ENCODE assay signal across 9 cellular contexts in the genomic region with DNA sequence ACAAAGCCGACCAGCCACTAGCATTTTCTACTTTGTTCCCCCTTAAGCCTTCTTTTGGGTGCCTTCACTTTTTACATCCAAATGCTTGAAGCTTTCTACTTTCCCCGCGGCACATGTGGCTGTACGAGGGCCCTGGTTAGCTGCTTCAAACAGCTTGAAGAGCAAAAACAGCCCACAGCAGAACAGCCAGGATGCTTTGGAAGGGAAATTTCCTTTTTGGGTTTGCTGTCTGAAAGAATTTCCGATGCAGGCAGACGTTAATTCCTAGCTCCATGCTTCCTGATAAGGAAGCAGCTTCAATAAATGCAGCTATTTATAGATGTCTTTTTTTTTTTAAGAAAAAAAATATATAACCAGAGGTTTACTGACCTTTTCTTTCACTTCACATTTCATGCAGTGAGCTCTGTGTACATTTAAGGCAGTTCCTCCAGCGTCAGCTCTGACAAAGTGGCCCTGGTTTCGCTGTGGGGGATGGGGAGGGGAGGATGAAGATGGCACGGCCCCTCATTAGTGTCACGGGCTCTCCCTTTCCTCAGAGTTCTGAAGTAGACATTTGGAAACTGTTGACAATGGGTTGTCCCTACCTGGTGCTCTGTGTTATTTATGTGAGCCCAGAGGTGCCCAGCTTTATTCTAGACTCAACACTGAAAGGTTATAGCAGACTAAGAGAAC.
DNase-seq lines count a peak whose midpoint lies in the region; ATAC-seq and TF ChIP-seq lines count a peak whose summit lies in the region.
"Had no signal": no experiment of that assay in that cellular context is flagged by ENCODE, and none has a peak within 500 bp of the region (broad histone marks: within the 10 kb centered on the region; RNA-seq: fewer than 3 reads in every experiment).

No MANE protein-coding gene starts in this region.

- no peaks in the 10 kb centered on the region for H3K27me3 ChIP-seq in BLaER1
- no peaks in the 10 kb centered on the region for H3K27me3 ChIP-seq in mesenchymal stem cell (ENCODE audit: control insufficient read depth in 1 of 2, insufficient read depth in 1 of 2, low read length in 2 of 2)
- no peaks in the 10 kb centered on the region for H3K27me3 ChIP-seq in CD8-positive, alpha-beta T cell (ENCODE audit: insufficient read depth, low read length)
- no peaks in the 10 kb centered on the region for H3K27me3 ChIP-seq in foreskin keratinocyte

- H3K18ac ChIP-seq in mesenchymal stem cell (ENCODE audit: low read depth in 1 of 2, low read length in 2 of 2) = peak overlapping the region in 1 of 2 experiments; percentile 38

- H3K4me1 ChIP-seq in BLaER1 (peaks cover 45% of the 10 kb centered on the region), mesenchymal stem cell (ENCODE audit: control insufficient read depth, insufficient read depth, low read depth, low read length) (peaks cover 20% of the 10 kb centered on the region), foreskin keratinocyte (no peaks in the 10 kb centered on the region)
- H3K4me1 ChIP-seq in CD8-positive, alpha-beta T cell (ENCODE audit: insufficient read depth, low read length) = peaks cover 6% of the 10 kb centered on the region

- CTCF ChIA-PET in CD8-positive, alpha-beta T cell (lab: Charles Lee) = no interaction called here

- H2AFZ ChIP-seq in mesenchymal stem cell (ENCODE audit: low read depth, low read length) = no peak overlapping the region

- no peak overlapping the region for H3K23ac ChIP-seq in mesenchymal stem cell (ENCODE audit: low read length in 2 of 2)

- no peaks in the 10 kb centered on the region for H4K20me1 ChIP-seq in BLaER1

- intact Hi-C loops in CD8-positive, alpha-beta T cell (cut with DNase I, micrococcal nuclease) = no loop called here

- peak overlapping the region; percentile 46 for H3K4me3 Mint-ChIP-seq in activated T-helper 17 cell treated with anti-CD3 and anti-CD28 coated beads, Interleukin-2, amount 50 U/mL, for 72 hours
- no peak overlapping the region for H3K4me3 Mint-ChIP-seq in CD8-positive, alpha-beta T cell

- 51% methylated on average over 8 of the region's 10 CpGs for WGBS in mesenchymal stem cell

- H3K4me2 ChIP-seq in BLaER1 (peak overlapping the region; percentile 67), mesenchymal stem cell (ENCODE audit: low read length, poor library complexity, severe bottlenecking) (no peak overlapping the region)

- H3K9me3 Mint-ChIP-seq in activated T-helper 17 cell treated with anti-CD3 and anti-CD28 coated beads, Interleukin-2, amount 50 U/mL, for 72 hours = no peaks in the 10 kb centered on the region
- no peaks in the 10 kb centered on the region for H3K9me3 Mint-ChIP-seq in CD8-positive, alpha-beta T cell

- H3K36me3 ChIP-seq in BLaER1 (peaks cover 69% of the 10 kb centered on the region), mesenchymal stem cell (ENCODE audit: control insufficient read depth in 1 of 2, insufficient read depth in 2 of 2, low read depth in 1 of 2, low read length in 2 of 2) (peaks cover 2 to 20% of the 10 kb centered on the region in 2 experiments)
- no peaks in the 10 kb centered on the region for H3K36me3 ChIP-seq in CD8-positive, alpha-beta T cell (ENCODE audit: insufficient read depth, low read length)

- peak overlapping the region; percentile 82 for H3K27ac Mint-ChIP-seq in activated T-helper 17 cell treated with anti-CD3 and anti-CD28 coated beads, Interleukin-2, amount 50 U/mL, for 72 hours
- no peak overlapping the region for H3K27ac Mint-ChIP-seq in CD8-positive, alpha-beta T cell

- H3K9me3 ChIP-seq in BLaER1 (no peaks in the 10 kb centered on the region), mesenchymal stem cell (ENCODE audit: control insufficient read depth, low read length) (no peaks in the 10 kb centered on the region)
- H3K9me3 ChIP-seq in CD8-positive, alpha-beta T cell (ENCODE audit: low read length) = no peaks in the 10 kb centered on the region

- H3K9ac ChIP-seq in BLaER1 = peak overlapping the region; percentile 39; the same call in 1 of the 2 replicates
- H3K9ac ChIP-seq in mesenchymal stem cell (ENCODE audit: low read length) = no peak overlapping the region

- no peak overlapping the region for H4K91ac ChIP-seq in mesenchymal stem cell (ENCODE audit: low read length)

- H3K36me3 Mint-ChIP-seq in activated T-helper 17 cell treated with anti-CD3 and anti-CD28 coated beads, Interleukin-2, amount 50 U/mL, for 72 hours (ENCODE audit: low read depth) = peaks cover 69% of the 10 kb centered on the region
- peaks cover 25% of the 10 kb centered on the region for H3K36me3 Mint-ChIP-seq in CD8-positive, alpha-beta T cell

- no peaks in the 10 kb centered on the region for H3K27me3 Mint-ChIP-seq in activated T-helper 17 cell treated with anti-CD3 and anti-CD28 coated beads, Interleukin-2, amount 50 U/mL, for 72 hours
- H3K27me3 Mint-ChIP-seq in CD8-positive, alpha-beta T cell (ENCODE audit: low read depth) = no peaks in the 10 kb centered on the region

- H3K4ac ChIP-seq in mesenchymal stem cell (ENCODE audit: low read depth in 1 of 2, low read length in 2 of 2) = no peak overlapping the region

- H3K27ac ChIP-seq in BLaER1 (peak overlapping the region; percentile 68), mesenchymal stem cell (ENCODE audit: low read length, poor library complexity, severe bottlenecking) (no peak overlapping the region), foreskin keratinocyte (no peak overlapping the region)
- H3K27ac ChIP-seq in CD8-positive, alpha-beta T cell (ENCODE audit: low read depth, low read length) = no peak overlapping the region

- POLR2A ChIA-PET in CD8-positive, alpha-beta T cell (lab: Charles Lee) = interaction anchor here (0.6 kb wide), 1 partner anchor 16 kb away, joined by 3 read pairs; no protein-coding TSS in a partner anchor

- peak overlapping the region; percentile 43 for H2AK5ac ChIP-seq in mesenchymal stem cell (ENCODE audit: low read length, severe bottlenecking)

- H3K79me1 ChIP-seq in mesenchymal stem cell (replicated peaks; ENCODE audit: low read length, poor library complexity, severe bottlenecking) = peaks cover 29% of the 10 kb centered on the region

- ATAC-seq in GM21447 (IDR thresholded peaks at IDR 0.05; ENCODE audit: unreplicated experiment) (peak; percentile 39), HG02571 (IDR thresholded peaks at IDR 0.05; ENCODE audit: unreplicated experiment) (no peak), HG02973 (IDR thresholded peaks at IDR 0.05; ENCODE audit: unreplicated experiment) (no peak), foreskin keratinocyte (no peak)
- no peak for ATAC-seq in activated T-helper 17 cell treated with anti-CD3 and anti-CD28 coated beads, Interleukin-2, amount 50 U/mL, for 72 hours (replicated peaks)
- ATAC-seq in CD8-positive, alpha-beta T cell = no peak

- H3K4me3 ChIP-seq in BLaER1 = no peak overlapping the region
- no peak overlapping the region for H3K4me3 ChIP-seq in mesenchymal stem cell (ENCODE audit: insufficient read depth in 1 of 2, low read depth in 1 of 2, low read length in 2 of 2)
- no peak overlapping the region for H3K4me3 ChIP-seq in CD8-positive, alpha-beta T cell (ENCODE audit: low read depth, low read length)

- peak overlapping the region; percentile 62 for H4K8ac ChIP-seq in mesenchymal stem cell (ENCODE audit: low read length)

- peak overlapping the region; percentile 6 for H2BK15ac ChIP-seq in mesenchymal stem cell (ENCODE audit: low read depth, poor library complexity, severe bottlenecking)

- H2BK120ac ChIP-seq in mesenchymal stem cell (ENCODE audit: low read depth, low read length) = peak overlapping the region; percentile 27

- H3K4me1 Mint-ChIP-seq in activated T-helper 17 cell treated with anti-CD3 and anti-CD28 coated beads, Interleukin-2, amount 50 U/mL, for 72 hours = peaks cover 25% of the 10 kb centered on the region
- peaks cover 25% of the 10 kb centered on the region for H3K4me1 Mint-ChIP-seq in CD8-positive, alpha-beta T cell (ENCODE audit: low read depth)

- H2BK12ac ChIP-seq in mesenchymal stem cell (ENCODE audit: low read length in 2 of 2) = peak overlapping the region in 1 of 2 experiments; percentile 8

- no peak overlapping the region for H2BK5ac ChIP-seq in mesenchymal stem cell (ENCODE audit: low read depth, low read length, poor library complexity, severe bottlenecking)

- DNase-seq in mesenchymal stem cell (peak; percentile 76), foreskin keratinocyte (no peak)
- DNase-seq in CD8-positive, alpha-beta T cell = no peak
- DNase-seq: NCI-H226 had no signal

- H3K14ac ChIP-seq in mesenchymal stem cell (ENCODE audit: low read length in 2 of 2) = no peak overlapping the region

- no peak for TF ChIP-seq CTCF in CD8-positive, alpha-beta T cell (IDR thresholded peaks at IDR 0.05)
- no peak for TF ChIP-seq CTCF in foreskin keratinocyte (conservative IDR thresholded peaks at IDR 0.05)
